In the genomic region with DNA sequence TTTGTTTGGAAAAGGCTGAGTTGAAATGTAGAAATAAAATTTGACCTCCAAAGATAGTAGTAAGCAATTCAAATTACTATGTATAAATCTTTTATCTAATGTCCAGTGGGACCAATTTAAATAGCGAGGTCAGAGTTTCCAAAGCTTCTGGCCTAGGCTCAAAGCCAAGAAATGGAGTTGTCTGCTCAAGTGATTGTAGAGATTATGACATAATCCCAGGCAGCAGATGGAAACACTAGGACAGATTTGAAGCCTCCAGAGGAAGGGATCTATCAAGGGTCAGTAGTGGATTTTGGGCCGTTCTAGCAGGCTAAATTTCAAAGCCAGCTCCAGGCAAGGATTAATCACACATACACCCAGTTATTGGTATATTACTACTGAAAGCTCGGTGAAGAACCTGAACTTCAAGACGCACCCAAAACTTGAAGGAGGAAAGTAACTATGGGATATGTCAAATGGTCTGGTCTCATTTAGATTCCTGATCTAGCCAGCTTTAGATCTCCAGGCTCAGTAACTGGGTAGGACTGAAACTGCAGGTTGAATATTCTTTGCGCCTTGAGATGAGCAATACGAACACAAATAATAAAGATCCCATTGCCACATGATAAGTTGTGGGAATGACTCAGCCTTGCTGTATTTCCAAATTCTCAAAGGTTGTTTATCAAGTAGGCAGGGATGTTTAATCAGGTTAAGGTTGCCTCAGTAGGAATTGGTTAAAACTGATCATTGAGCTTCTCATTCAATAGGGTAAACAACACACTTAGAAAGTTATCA, we compare ENCODE assay signal across 20 cellular contexts.
"Had no signal": no experiment of that assay in that cellular context is flagged by ENCODE, and none has a peak within 500 bp of the region (broad histone marks: within the 10 kb centered on the region; RNA-seq: fewer than 3 reads in every experiment).

No MANE protein-coding gene starts in this region.

- H3K27me3 Mint-ChIP-seq: activated CD4-positive, alpha-beta T cell treated with anti-CD3 and anti-CD28 coated beads, Interleukin-2, amount 10 ng/mL, durations not matched to agents 7 days and 5 days; activated naive CD4-positive, alpha-beta T cell treated with anti-CD3 and anti-CD28 coated beads, Interleukin-2, amount 10 ng/mL, durations not matched to agents 7 days and 5 days; activated naive CD8-positive, alpha-beta T cell treated with anti-CD3 and anti-CD28 coated beads, Interleukin-2, amount 50 U/mL, for 24 hours; stimulated activated naive CD8-positive, alpha-beta T cell treated with anti-CD3 and anti-CD28 coated beads, Interleukin-15, amount 100 ng/mL, for 72 hours had no signal

- H3K36me3 Mint-ChIP-seq: activated naive CD4-positive, alpha-beta T cell treated with anti-CD3 and anti-CD28 coated beads, Interleukin-2, amount 10 ng/mL, durations not matched to agents 7 days and 5 days had no signal

- DNase-seq: activated CD4-positive, alpha-beta T cell treated with anti-CD3 and anti-CD28 coated beads, Interleukin-2, amount 10 ng/mL, durations not matched to agents 7 days and 5 days; activated CD8-positive, alpha-beta memory T cell treated with anti-CD3 and anti-CD28 coated beads for 24 hours; activated CD8-positive, alpha-beta memory T cell treated with anti-CD3 and anti-CD28 coated beads, Interleukin-2, amount 50 U/mL, for 48 hours; activated effector memory CD4-positive, alpha-beta T cell treated with Interleukin-2 at 50 U/mL for 16 hours; activated naive CD4-positive, alpha-beta T cell treated with anti-CD3 and anti-CD28 coated beads, Interleukin-2, amount 10 ng/mL, durations not matched to agents 7 days and 5 days; activated naive CD8-positive, alpha-beta T cell treated with anti-CD3 and anti-CD28 coated beads, Interleukin-2, amount 50 U/mL, for 24 hours; activated T-cell treated with anti-CD3 and anti-CD28 coated beads, Interleukin-2, amount 50 U/mL, for 48 hours; aorta; brain microvascular endothelial cell; hippocampal formation; left colon; stimulated activated CD4-positive, alpha-beta T cell treated with anti-CD3 and anti-CD28 coated beads, Interleukin-15, amount 100 ng/mL, for 24 hours; stimulated activated CD4-positive, alpha-beta T cell treated with anti-CD3 and anti-CD28 coated beads, Interleukin-2, amount 100 ng/mL, for 48 hours; stimulated activated naive CD8-positive, alpha-beta T cell treated with anti-CD3 and anti-CD28 coated beads, Interleukin-15, amount 100 ng/mL, for 72 hours; trophoblast cell had no signal

- H3K4me1 Mint-ChIP-seq: activated CD4-positive, alpha-beta T cell treated with anti-CD3 and anti-CD28 coated beads, Interleukin-2, amount 10 ng/mL, durations not matched to agents 7 days and 5 days; activated naive CD4-positive, alpha-beta T cell treated with anti-CD3 and anti-CD28 coated beads, Interleukin-2, amount 10 ng/mL, durations not matched to agents 7 days and 5 days; activated naive CD8-positive, alpha-beta T cell treated with anti-CD3 and anti-CD28 coated beads, Interleukin-2, amount 50 U/mL, for 24 hours; neural crest cell; stimulated activated naive CD8-positive, alpha-beta T cell treated with anti-CD3 and anti-CD28 coated beads, Interleukin-15, amount 100 ng/mL, for 72 hours had no signal

- H3K4me1 ChIP-seq: vagina had no signal

- H3K9me3 ChIP-seq: vagina had no signal

- H3K4me3 ChIP-seq: coronary artery, skin epidermis, vagina had no signal

- H3K27ac Mint-ChIP-seq: activated CD4-positive, alpha-beta T cell treated with anti-CD3 and anti-CD28 coated beads, Interleukin-2, amount 10 ng/mL, durations not matched to agents 7 days and 5 days; activated naive CD4-positive, alpha-beta T cell treated with anti-CD3 and anti-CD28 coated beads, Interleukin-2, amount 10 ng/mL, durations not matched to agents 7 days and 5 days; activated naive CD8-positive, alpha-beta T cell treated with anti-CD3 and anti-CD28 coated beads, Interleukin-2, amount 50 U/mL, for 24 hours; T-helper 1 cell treated with Interleukin-12 subunit alpha and Interleukin-12 subunit beta and Interleukin-4 antibody, amounts not matched to agents 30 μg/mL and 1 μg/mL, for 36 hours had no signal

- H3K27me3 ChIP-seq: brain microvascular endothelial cell, vagina had no signal

- ATAC-seq: activated naive CD8-positive, alpha-beta T cell treated with anti-CD3 and anti-CD28 coated beads, Interleukin-2, amount 50 U/mL, for 24 hours; left colon; stimulated activated naive CD8-positive, alpha-beta T cell treated with anti-CD3 and anti-CD28 coated beads, Interleukin-15, amount 100 ng/mL, for 72 hours had no signal

- H3K4me3 Mint-ChIP-seq: activated CD4-positive, alpha-beta T cell treated with anti-CD3 and anti-CD28 coated beads, Interleukin-2, amount 10 ng/mL, durations not matched to agents 7 days and 5 days; activated naive CD4-positive, alpha-beta T cell treated with anti-CD3 and anti-CD28 coated beads, Interleukin-2, amount 10 ng/mL, durations not matched to agents 7 days and 5 days; activated naive CD8-positive, alpha-beta T cell treated with anti-CD3 and anti-CD28 coated beads, Interleukin-2, amount 50 U/mL, for 24 hours; neural crest cell; stimulated activated naive CD8-positive, alpha-beta T cell treated with anti-CD3 and anti-CD28 coated beads, Interleukin-15, amount 100 ng/mL, for 72 hours; T-helper 1 cell treated with Interleukin-12 subunit alpha and Interleukin-12 subunit beta and Interleukin-4 antibody, amounts not matched to agents 30 μg/mL and 1 μg/mL, for 36 hours had no signal

- H3K27ac ChIP-seq: brain microvascular endothelial cell, coronary artery, vagina had no signal

- H3K36me3 ChIP-seq: brain microvascular endothelial cell, vagina had no signal
